Comparison of ENCODE assay signal across 20 cellular contexts in the genomic region with DNA sequence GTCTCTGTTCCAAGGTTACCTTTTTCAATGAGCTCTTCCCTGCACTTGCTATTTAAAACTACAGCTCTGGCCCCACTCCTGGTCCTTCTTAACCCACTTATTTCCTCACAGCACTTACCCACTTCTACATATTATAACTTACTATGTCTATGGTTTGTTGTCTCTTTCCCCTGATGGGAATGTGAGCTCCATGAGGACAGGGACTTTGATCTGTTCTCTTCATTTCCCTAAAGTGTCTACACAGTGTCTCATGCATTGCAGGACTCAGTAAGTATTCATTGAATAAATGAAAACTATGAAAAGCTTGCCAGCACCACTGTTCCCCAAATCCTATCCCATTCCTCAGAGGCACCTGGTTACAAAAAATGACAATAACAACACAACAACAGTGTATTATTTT. TPM values are rescaled to one million over a fixed set of nuclear protein-coding genes. Genes with fewer than 3 reads are reported as not detected.
DNase-seq lines count a peak whose midpoint lies in the region; ATAC-seq, FAIRE-seq and TF ChIP-seq lines count a peak whose summit lies in the region.
"Had no signal": no experiment of that assay in that cellular context is flagged by ENCODE, and none has a peak within 500 bp of the region (broad histone marks: within the 10 kb centered on the region; RNA-seq: fewer than 3 reads in every experiment).

No MANE protein-coding gene starts in this region.

- DNase-seq in A549 (ENCODE audit: low read depth in 1 of 2, low spot score in 1 of 2), result no peak
- no peak for DNase-seq in memory B cell (ENCODE audit: low spot score in 2 of 2)
- no peak for DNase-seq in urothelium cell line (ENCODE audit: low spot score)
- DNase-seq: DMS79 treated with DMSO at 0.1 percent for 48 hours, H7, KBM-7, NCI-H1417, NCI-H187, NCI-H2107, NCI-H510A, NCI-H748 treated with DMSO at 0.1 percent for 48 hours, PC-3, RPMI8226, SIG-M5 had no signal

- H3K4me1 Mint-ChIP-seq in memory B cell, result peaks cover 56% of the 10 kb centered on the region

- H3K27ac ChIP-seq in A549, result no peak overlapping the region
- H3K27ac ChIP-seq in BLaER1 treated with 17β-estradiol and CSF1 and Interleukin-3, amounts not matched to agents 10 nM and 100 nM, result peak overlapping the region in 4 of 11 experiments; percentile 17 to 50 (median 36); a peak in 4 of 22 replicates
- H3K27ac ChIP-seq in SU-DHL-6 (ENCODE audit: low read depth, low read length), result peak overlapping the region; percentile 99

- H3K36me3 ChIP-seq in BLaER1 treated with 17β-estradiol and CSF1 and Interleukin-3, amounts not matched to agents 10 nM and 100 nM, result no peaks in the 10 kb centered on the region
- no peaks in the 10 kb centered on the region for H3K36me3 ChIP-seq in SU-DHL-6 (ENCODE audit: low read length)

- TF ChIP-seq RAD21 in A549 (conservative IDR thresholded peaks at IDR 0.05 in 1 of 2, IDR thresholded peaks at IDR 0.05 in 1 of 2), result no peak

- POLR2A ChIA-PET in A549 (lab: Yijun Ruan, JAX), result no interaction called here

- peaks cover 12% of the 10 kb centered on the region for H3K9me3 Mint-ChIP-seq in memory B cell

- TF ChIP-seq EP300 in A549 (IDR thresholded peaks at IDR 0.05), result no peak

- H3K4me3 Mint-ChIP-seq in memory B cell, result peak overlapping the region; percentile 29
- H3K4me3 Mint-ChIP-seq: CD14-positive monocyte had no signal

- no peak overlapping the region for H3K9ac ChIP-seq in BLaER1 treated with 17β-estradiol and CSF1 and Interleukin-3, amounts not matched to agents 10 nM and 100 nM
- peak overlapping the region; percentile 59 for H3K9ac ChIP-seq in SU-DHL-6 (ENCODE audit: low read length)

- no peak overlapping the region for H2AFZ ChIP-seq in SU-DHL-6 (ENCODE audit: low read depth, low read length, severe bottlenecking)

- ATAC-seq in A549 (peak; percentile 30 to 35; a peak in 3 of 6 replicates), memory B cell (ENCODE audit: low read depth) (no peak), HG03521 (IDR thresholded peaks at IDR 0.05; ENCODE audit: unreplicated experiment) (no peak), HG02588 (IDR thresholded peaks at IDR 0.05; ENCODE audit: unreplicated experiment) (no peak), HG02885 (IDR thresholded peaks at IDR 0.05; ENCODE audit: poor library complexity, unreplicated experiment) (no peak)
- ATAC-seq: PC-3 had no signal

- TF ChIP-seq CTCF in A549 (IDR thresholded peaks at IDR 0.05) (no peak), SU-DHL-6 (IDR thresholded peaks at IDR 0.05; ENCODE audit: insufficient read depth, low read length, poor library complexity, severe bottlenecking) (no peak)

- no peaks in the 10 kb centered on the region for H3K27me3 ChIP-seq in BLaER1 treated with 17β-estradiol and CSF1 and Interleukin-3, amounts not matched to agents 10 nM and 100 nM
- no peaks in the 10 kb centered on the region for H3K27me3 ChIP-seq in SU-DHL-6 (ENCODE audit: low read length)

- peak overlapping the region; percentile 79 for H3K27ac Mint-ChIP-seq in memory B cell
- H3K27ac Mint-ChIP-seq: CD14-positive monocyte had no signal

- H3K4me3 ChIP-seq in A549 (no peak overlapping the region), SU-DHL-6 (ENCODE audit: insufficient read depth, low read length, poor library complexity, severe bottlenecking) (no peak overlapping the region)
- H3K4me3 ChIP-seq in BLaER1 treated with 17β-estradiol and CSF1 and Interleukin-3, amounts not matched to agents 10 nM and 100 nM, result peak overlapping the region in 3 of 10 experiments; percentile 22 to 35 (median 34); a peak in 4 of 20 replicates

- 0 out of 2 replicates have a peak, but pooled peaks cover 6% of the 10 kb centered on the region for H3K79me2 ChIP-seq in SU-DHL-6 (ENCODE audit: insufficient read depth, low read length)

- H4K20me1 ChIP-seq in BLaER1 treated with 17β-estradiol and CSF1 and Interleukin-3, amounts not matched to agents 10 nM and 100 nM, result no peaks in the 10 kb centered on the region
- H4K20me1 ChIP-seq in SU-DHL-6 (ENCODE audit: low read depth, low read length), result no peaks in the 10 kb centered on the region

- no peak for TF ChIP-seq POLR2A in A549 (IDR thresholded peaks at IDR 0.05; ENCODE audit: low read length)

- FAIRE-seq in A549 (lab: Jason Lieb, UNC) (no peak), urothelium cell line (lab: Jason Lieb, UNC) (no peak)

- no peak overlapping the region for H3K4me2 ChIP-seq in A549
- H3K4me2 ChIP-seq in BLaER1 treated with 17β-estradiol and CSF1 and Interleukin-3, amounts not matched to agents 10 nM and 100 nM, result peak overlapping the region; percentile 38 to 76 (median 59); a peak in 20 of 22 replicates
- peak overlapping the region; percentile 99 for H3K4me2 ChIP-seq in SU-DHL-6 (ENCODE audit: low read depth, low read length, poor library complexity, severe bottlenecking)

- peaks cover 64% of the 10 kb centered on the region for H3F3A ChIP-seq in SU-DHL-6 (ENCODE audit: insufficient read depth)

- no peaks in the 10 kb centered on the region for H3K4me1 ChIP-seq in A549
- H3K4me1 ChIP-seq in BLaER1 treated with 17β-estradiol and CSF1 and Interleukin-3, amounts not matched to agents 10 nM and 100 nM, result peaks cover 23 to 55% (median 49%) of the 10 kb centered on the region in 10 experiments

- H3K9me2 ChIP-seq in SU-DHL-6 (replicated peaks; ENCODE audit: insufficient read depth, low read length), result no peaks in the 10 kb centered on the region

- CTCF ChIA-PET in A549 (lab: Yijun Ruan, JAX), result interaction anchor here (1.4 to 2.9 kb wide), 2 partner anchors 10 to 17 kb away, joined by 3 to 26 read pairs; no protein-coding TSS in a partner anchor

- no peaks in the 10 kb centered on the region for H3K9me3 ChIP-seq in A549
- H3K9me3 ChIP-seq in BLaER1 treated with 17β-estradiol and CSF1 and Interleukin-3, amounts not matched to agents 10 nM and 100 nM (replicated peaks in 1 of 11), result peaks cover 0 to 15% (median 9%) of the 10 kb centered on the region in 11 experiments; a peak in 12 of 22 replicates
- no peaks in the 10 kb centered on the region for H3K9me3 ChIP-seq in SU-DHL-6 (ENCODE audit: insufficient read depth, low read length)

- H3K27me3 Mint-ChIP-seq in memory B cell, result no peaks in the 10 kb centered on the region

- peaks cover 9% of the 10 kb centered on the region for H3K36me3 Mint-ChIP-seq in memory B cell
- H3K36me3 Mint-ChIP-seq: CD14-positive monocyte had no signal

TF ChIP-seq in A549, 52 proteins besides CTCF, POLR2A, EP300 and RAD21 (continues in another document):
- no peak for TF ChIP-seq HDAC2 (IDR thresholded peaks at IDR 0.05)
- TF ChIP-seq ZFP36 (IDR thresholded peaks at IDR 0.05; ENCODE audit: borderline replicate concordance, partially characterized antibody), result no peak
- no peak for TF ChIP-seq JUNB (IDR thresholded peaks at IDR 0.05)
- no peak for TF ChIP-seq CEBPB (IDR thresholded peaks at IDR 0.05)
- TF ChIP-seq, protein P1, sequence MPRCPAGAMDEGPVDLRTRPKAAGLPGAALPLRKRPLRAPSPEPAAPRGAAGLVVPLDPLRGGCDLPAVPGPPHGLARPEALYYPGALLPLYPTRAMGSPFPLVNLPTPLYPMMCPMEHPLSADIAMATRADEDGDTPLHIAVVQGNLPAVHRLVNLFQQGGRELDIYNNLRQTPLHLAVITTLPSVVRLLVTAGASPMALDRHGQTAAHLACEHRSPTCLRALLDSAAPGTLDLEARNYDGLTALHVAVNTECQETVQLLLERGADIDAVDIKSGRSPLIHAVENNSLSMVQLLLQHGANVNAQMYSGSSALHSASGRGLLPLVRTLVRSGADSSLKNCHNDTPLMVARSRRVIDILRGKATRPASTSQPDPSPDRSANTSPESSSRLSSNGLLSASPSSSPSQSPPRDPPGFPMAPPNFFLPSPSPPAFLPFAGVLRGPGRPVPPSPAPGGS (IDR thresholded peaks at IDR 0.05), result no peak
- TF ChIP-seq POLR2AphosphoS2 (conservative IDR thresholded peaks at IDR 0.05; ENCODE audit: low read length), result no peak
- no peak for TF ChIP-seq RCOR1 (IDR thresholded peaks at IDR 0.05; ENCODE audit: low read depth, low read length)
- TF ChIP-seq, protein P2, sequence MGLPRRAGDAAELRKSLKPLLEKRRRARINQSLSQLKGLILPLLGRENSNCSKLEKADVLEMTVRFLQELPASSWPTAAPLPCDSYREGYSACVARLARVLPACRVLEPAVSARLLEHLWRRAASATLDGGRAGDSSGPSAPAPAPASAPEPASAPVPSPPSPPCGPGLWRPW (IDR thresholded peaks at IDR 0.05), result no peak
- no peak for TF ChIP-seq RNF2 (IDR thresholded peaks at IDR 0.05; ENCODE audit: borderline replicate concordance, low read depth)
- TF ChIP-seq, protein P3, sequence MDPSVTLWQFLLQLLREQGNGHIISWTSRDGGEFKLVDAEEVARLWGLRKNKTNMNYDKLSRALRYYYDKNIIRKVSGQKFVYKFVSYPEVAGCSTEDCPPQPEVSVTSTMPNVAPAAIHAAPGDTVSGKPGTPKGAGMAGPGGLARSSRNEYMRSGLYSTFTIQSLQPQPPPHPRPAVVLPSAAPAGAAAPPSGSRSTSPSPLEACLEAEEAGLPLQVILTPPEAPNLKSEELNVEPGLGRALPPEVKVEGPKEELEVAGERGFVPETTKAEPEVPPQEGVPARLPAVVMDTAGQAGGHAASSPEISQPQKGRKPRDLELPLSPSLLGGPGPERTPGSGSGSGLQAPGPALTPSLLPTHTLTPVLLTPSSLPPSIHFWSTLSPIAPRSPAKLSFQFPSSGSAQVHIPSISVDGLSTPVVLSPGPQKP (IDR thresholded peaks at IDR 0.05; ENCODE audit: low read depth, low read length), result no peak
- TF ChIP-seq, protein P4, sequence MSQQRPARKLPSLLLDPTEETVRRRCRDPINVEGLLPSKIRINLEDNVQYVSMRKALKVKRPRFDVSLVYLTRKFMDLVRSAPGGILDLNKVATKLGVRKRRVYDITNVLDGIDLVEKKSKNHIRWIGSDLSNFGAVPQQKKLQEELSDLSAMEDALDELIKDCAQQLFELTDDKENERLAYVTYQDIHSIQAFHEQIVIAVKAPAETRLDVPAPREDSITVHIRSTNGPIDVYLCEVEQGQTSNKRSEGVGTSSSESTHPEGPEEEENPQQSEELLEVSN (IDR thresholded peaks at IDR 0.05; ENCODE audit: borderline replicate concordance, low read depth), result no peak
- no peak for TF ChIP-seq MAFK (IDR thresholded peaks at IDR 0.05; ENCODE audit: partially characterized antibody)
- no peak for TF ChIP-seq TFCP2L1 (CRISPR knock-in tag; IDR thresholded peaks at IDR 0.05)
- TF ChIP-seq, protein P5, sequence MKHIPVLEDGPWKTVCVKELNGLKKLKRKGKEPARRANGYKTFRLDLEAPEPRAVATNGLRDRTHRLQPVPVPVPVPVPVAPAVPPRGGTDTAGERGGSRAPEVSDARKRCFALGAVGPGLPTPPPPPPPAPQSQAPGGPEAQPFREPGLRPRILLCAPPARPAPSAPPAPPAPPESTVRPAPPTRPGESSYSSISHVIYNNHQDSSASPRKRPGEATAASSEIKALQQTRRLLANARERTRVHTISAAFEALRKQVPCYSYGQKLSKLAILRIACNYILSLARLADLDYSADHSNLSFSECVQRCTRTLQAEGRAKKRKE (CRISPR knock-in tag; IDR thresholded peaks at IDR 0.05; ENCODE audit: low read depth), result no peak

RNA-seq across cellular contexts. Expression of a gene that starts 18.3 kb away (rescaled TPM):
- 8.5 and 10.0 TPM in 2 replicates for polyA plus RNA-seq in A549 (2011; rRNA removed)
- 4.6 and 6.1 TPM in 2 replicates for polyA plus RNA-seq in A549 (2012; cell fraction: cytosol; rRNA removed)
- 1.9 and 2.4 TPM in 2 replicates for polyA plus RNA-seq in A549 (2012; cell fraction: nucleus; rRNA removed)
- 10.0 to 11.4 TPM (median 11.3 TPM) in 3 replicates for polyA plus RNA-seq in A549 (2017; fragmentation: RNase III; extraction: RNeasy Plus Mini Kit Qiagen cat#74134 plus additional on column Dnase treatment)
- polyA minus RNA-seq in A549 (2011; rRNA and poly(A)+ RNA removed), result 4.0 and 5.1 TPM in 2 replicates

Comparison
In these comparisons a context has a peak if more than half of its experiments do, and no peak if none do; other contexts are left out.
1. ATAC-seq: peak in A549 (2 of 2); none in memory B cell (single experiment), HG03521 (single experiment), HG02588 (single experiment) and HG02885 (single experiment).